8 cellular contexts compared by ENCODE assay signal in the genomic region with DNA sequence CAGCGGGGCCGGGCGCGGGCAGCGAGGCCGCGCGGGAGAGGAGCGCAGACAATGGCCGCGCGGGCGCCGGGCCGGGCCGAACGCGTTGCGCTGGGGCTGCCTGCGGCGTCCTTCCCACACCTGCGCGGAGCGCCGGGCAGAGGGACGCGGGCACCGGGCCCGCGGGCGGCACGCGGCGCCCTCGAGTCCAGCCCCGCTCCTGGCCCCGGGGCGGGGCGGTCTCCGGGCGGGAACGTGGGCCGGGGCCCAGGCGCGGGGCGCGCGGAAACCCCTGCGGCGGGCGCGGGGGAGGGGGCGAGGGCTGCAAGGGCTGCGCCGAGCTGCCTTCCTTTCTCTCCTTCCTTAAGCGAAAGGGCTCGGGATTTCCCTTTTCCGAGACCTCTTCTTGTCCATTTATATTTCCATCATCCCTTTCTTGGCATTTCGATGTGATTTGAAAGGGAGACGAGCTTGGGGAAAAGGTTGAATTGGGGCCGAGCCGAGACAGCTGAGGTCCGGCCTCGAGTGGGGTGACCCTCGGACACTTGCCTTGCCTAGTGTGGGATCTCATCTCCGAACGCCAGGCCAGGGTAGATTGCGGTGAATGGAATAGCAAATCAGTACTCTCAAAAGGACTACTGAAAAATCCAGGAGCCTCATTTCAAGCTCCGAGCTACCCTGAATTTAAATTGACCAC.
A peak's percentile ranks its signal among the peaks of the same experiment; 100 is the strongest.
DNase-seq lines count a peak whose midpoint lies in the region; ATAC-seq and TF ChIP-seq lines count a peak whose summit lies in the region.

No MANE protein-coding gene starts in this region.

- in situ Hi-C loops in ACHN (cut with HindIII; ENCODE audit: low pct_ligation_motif_present, low pct_unique_long_range_greater_than_20kb, low sequenced_read_pairs), result no loop called here
- in situ Hi-C loops in GM13977 (cut with MboI; ENCODE audit: low pct_unique_long_range_greater_than_20kb, low sequenced_read_pairs, unreplicated experiment), result no loop called here

- peak; percentile 35 for DNase-seq in ACHN
- peak; percentile 53 for DNase-seq in GM13977 (ENCODE audit: low spot score)
- DNase-seq in NCI-H226, result peak; percentile 1
- DNase-seq in astrocyte of the hippocampus (ENCODE audit: low read depth, low spot score), result peak; percentile 59
- DNase-seq in iPS-NIHi7 (ENCODE audit: extremely low spot score), result peak; percentile 72
- DNase-seq in stimulated activated CD4-positive, alpha-beta T cell treated with anti-CD3 and anti-CD28 coated beads, Interleukin-4, amount 100 ng/mL, for 1 hour, result peak; percentile 6
- DNase-seq in effector CD8-positive, alpha-beta T cell (lab: John Stamatoyannopoulos, UW), result no peak

- ATAC-seq in HG02852 (IDR thresholded peaks at IDR 0.05; ENCODE audit: unreplicated experiment), result peak; percentile 37

- TF ChIP-seq CTCF in GM13977 (IDR thresholded peaks at IDR 0.05; ENCODE audit: extremely low read depth, insufficient read depth, missing control alignments), result no peak
